ENCODE assay signal across 1 cellular context in the genomic region with DNA sequence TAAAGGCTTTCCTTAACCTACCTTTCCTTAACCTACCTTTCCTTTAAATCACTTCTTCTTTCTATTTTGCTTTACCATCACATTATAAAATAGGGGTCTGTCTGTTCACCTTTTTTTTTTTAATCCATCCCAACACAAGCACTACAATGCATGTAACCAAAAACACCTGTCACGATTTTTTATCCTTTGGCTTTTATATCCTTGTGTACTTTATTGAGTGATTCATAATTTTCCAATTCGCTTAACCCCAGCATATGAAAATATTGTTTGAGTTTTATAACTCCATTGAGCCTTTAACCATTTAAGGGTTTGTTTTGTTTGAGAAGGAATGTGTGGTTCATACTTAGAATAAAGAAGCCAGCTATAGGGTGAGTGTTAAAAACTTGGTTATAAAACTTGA.
TF ChIP-seq lines count a peak whose summit lies in the region.

No MANE protein-coding gene starts in this region.

TF ChIP-seq in IMR-90, 13 proteins besides CTCF, POLR2A, EP300 and RAD21 (continued from another document):
- TF ChIP-seq USF2 (IDR thresholded peaks at IDR 0.05; ENCODE audit: low read depth, low read length) (no peak), SMC3 (IDR thresholded peaks at IDR 0.05; ENCODE audit: low read depth, low read length) (no peak)
